ENCODE assay signal across 31 cellular contexts in the genomic region with DNA sequence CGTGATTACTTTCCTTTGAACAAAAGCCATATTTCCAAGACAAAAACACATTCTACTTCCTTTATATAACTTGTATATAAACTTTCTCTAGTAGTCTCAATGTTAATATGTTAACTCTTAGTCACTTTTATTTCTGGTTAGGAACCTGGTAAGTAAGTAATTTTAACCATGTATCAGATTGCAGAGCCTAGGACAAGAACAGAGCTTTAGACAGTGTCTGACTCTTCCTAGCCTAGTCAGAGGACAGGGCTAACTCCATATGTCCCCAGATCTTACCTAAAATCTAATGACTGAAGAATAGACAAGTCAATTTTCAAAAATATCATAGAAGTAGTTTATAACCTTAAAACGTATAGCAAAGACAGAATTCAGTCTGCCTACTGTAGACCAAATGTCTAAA. TPM values are rescaled to one million over a fixed set of nuclear protein-coding genes. Genes with fewer than 3 reads are reported as not detected.
"Had no signal": no experiment of that assay in that cellular context is flagged by ENCODE, and none has a peak within 500 bp of the region (broad histone marks: within the 10 kb centered on the region; RNA-seq: fewer than 3 reads in every experiment).

No MANE protein-coding gene starts in this region.

- H3K27ac ChIP-seq: ascending aorta, brain microvascular endothelial cell, coronary artery, dorsolateral prefrontal cortex had no signal

- H3K9me3 Mint-ChIP-seq: activated CD4-positive, alpha-beta memory T cell treated with anti-CD3 and anti-CD28 coated beads for 36 hours; activated naive CD4-positive, alpha-beta T cell treated with anti-CD3 and anti-CD28 coated beads, Interleukin-2, amount 10 ng/mL, durations not matched to agents 7 days and 5 days; activated naive CD4-positive, alpha-beta T cell treated with anti-CD3 and anti-CD28 coated beads, Interleukin-2, amount 50 U/mL, for 72 hours; activated naive CD8-positive, alpha-beta T cell treated with anti-CD3 and anti-CD28 coated beads, Interleukin-2, amount 10 ng/mL, durations not matched to agents 7 days and 5 days; activated T-helper 1 cell treated with anti-CD3 and anti-CD28 coated beads, Interleukin-12 subunit alpha, Interleukin-12 subunit beta, Interleukin-2, Interleukin-4 antibody, amounts not matched to agents 30 ng/mL and 10 ng/mL and 1 ng/mL, durations not matched to agents 14 hours and 24 hours and 36 hours; activated T-helper 2 cell treated with anti-CD3 and anti-CD28 coated beads, Interferon-gamma antibody, Interleukin-2, Interleukin-4, amounts not matched to agents 10 μg/mL and 5 μg/mL and 100 μg/mL, durations not matched to agents 14 hours and 24 hours and 36 hours; central memory CD8-positive, alpha-beta T cell; dendritic cell treated with granulocyte-macrophage colony-stimulating factor and Interleukin-4, amounts not matched to agents 40 ng/mL and 50 ng/mL, for 4 days; endodermal cell had no signal

- H3K27me3 ChIP-seq: ascending aorta, brain microvascular endothelial cell, dorsolateral prefrontal cortex had no signal

- H3K4me3 ChIP-seq: ascending aorta, coronary artery, dorsolateral prefrontal cortex had no signal

- H3K4me3 Mint-ChIP-seq: activated CD4-positive, alpha-beta memory T cell treated with anti-CD3 and anti-CD28 coated beads for 36 hours; activated CD4-positive, alpha-beta T cell treated with anti-CD3 and anti-CD28 coated beads for 36 hours; activated CD4-positive, alpha-beta T cell treated with anti-CD3 and anti-CD28 coated beads, Interleukin-2, amount 10 ng/mL, durations not matched to agents 24 days and 14 days; activated CD8-positive, alpha-beta memory T cell treated with anti-CD3 and anti-CD28 coated beads, Interleukin-2, amount 10 ng/mL, durations not matched to agents 7 days and 5 days; activated CD8-positive, alpha-beta T cell treated with anti-CD3 and anti-CD28 coated beads, Interleukin-2, amount 10 ng/mL, durations not matched to agents 7 days and 5 days; activated naive CD4-positive, alpha-beta T cell treated with anti-CD3 and anti-CD28 coated beads, Interleukin-2, amount 10 ng/mL, durations not matched to agents 7 days and 5 days; activated naive CD8-positive, alpha-beta T cell treated with anti-CD3 and anti-CD28 coated beads, Interleukin-2, amount 10 ng/mL, durations not matched to agents 7 days and 5 days; activated T-helper 1 cell treated with anti-CD3 and anti-CD28 coated beads, Interleukin-12 subunit alpha, Interleukin-12 subunit beta, Interleukin-2, Interleukin-4 antibody, amounts not matched to agents 30 ng/mL and 10 ng/mL and 1 ng/mL, durations not matched to agents 14 hours and 24 hours and 36 hours; central memory CD8-positive, alpha-beta T cell; dendritic cell treated with granulocyte-macrophage colony-stimulating factor and Interleukin-4, amounts not matched to agents 40 ng/mL and 50 ng/mL, for 4 days; endodermal cell had no signal

- H3K27me3 Mint-ChIP-seq: activated CD4-positive, alpha-beta memory T cell treated with anti-CD3 and anti-CD28 coated beads for 36 hours; activated CD4-positive, alpha-beta T cell treated with anti-CD3 and anti-CD28 coated beads for 36 hours; activated CD4-positive, alpha-beta T cell treated with anti-CD3 and anti-CD28 coated beads, Interleukin-2, amount 10 ng/mL, durations not matched to agents 24 days and 14 days; activated CD8-positive, alpha-beta memory T cell treated with anti-CD3 and anti-CD28 coated beads, Interleukin-2, amount 10 ng/mL, durations not matched to agents 7 days and 5 days; activated naive CD4-positive, alpha-beta T cell treated with anti-CD3 and anti-CD28 coated beads, Interleukin-2, amount 10 ng/mL, durations not matched to agents 7 days and 5 days; activated naive CD8-positive, alpha-beta T cell treated with anti-CD3 and anti-CD28 coated beads, Interleukin-2, amount 10 ng/mL, durations not matched to agents 7 days and 5 days; central memory CD8-positive, alpha-beta T cell; dendritic cell treated with granulocyte-macrophage colony-stimulating factor and Interleukin-4, amounts not matched to agents 40 ng/mL and 50 ng/mL, for 4 days had no signal

- ATAC-seq: activated CD4-positive, alpha-beta T cell treated with anti-CD3 and anti-CD28 coated beads for 36 hours; activated CD8-positive, alpha-beta memory T cell treated with anti-CD3 and anti-CD28 coated beads, Interleukin-2, amount 10 ng/mL, durations not matched to agents 7 days and 5 days; activated CD8-positive, alpha-beta T cell treated with anti-CD3 and anti-CD28 coated beads, Interleukin-2, amount 10 ng/mL, durations not matched to agents 7 days and 5 days; activated naive CD4-positive, alpha-beta T cell treated with anti-CD3 and anti-CD28 coated beads, Interleukin-2, amount 50 U/mL, for 72 hours; esophagus mucosa had no signal

- H3K9me3 ChIP-seq: ascending aorta had no signal

- H3K27ac Mint-ChIP-seq: activated CD4-positive, alpha-beta memory T cell treated with anti-CD3 and anti-CD28 coated beads for 36 hours; activated CD4-positive, alpha-beta T cell treated with anti-CD3 and anti-CD28 coated beads for 36 hours; activated CD4-positive, alpha-beta T cell treated with anti-CD3 and anti-CD28 coated beads, Interleukin-2, amount 10 ng/mL, durations not matched to agents 24 days and 14 days; activated CD8-positive, alpha-beta memory T cell treated with anti-CD3 and anti-CD28 coated beads, Interleukin-2, amount 10 ng/mL, durations not matched to agents 7 days and 5 days; activated CD8-positive, alpha-beta T cell treated with anti-CD3 and anti-CD28 coated beads, Interleukin-2, amount 10 ng/mL, durations not matched to agents 7 days and 5 days; activated naive CD4-positive, alpha-beta T cell treated with anti-CD3 and anti-CD28 coated beads, Interleukin-2, amount 10 ng/mL, durations not matched to agents 7 days and 5 days; activated naive CD4-positive, alpha-beta T cell treated with anti-CD3 and anti-CD28 coated beads, Interleukin-2, amount 50 U/mL, for 72 hours; activated naive CD8-positive, alpha-beta T cell treated with anti-CD3 and anti-CD28 coated beads, Interleukin-2, amount 10 ng/mL, durations not matched to agents 7 days and 5 days; activated T-helper 1 cell treated with anti-CD3 and anti-CD28 coated beads, Interleukin-12 subunit alpha, Interleukin-12 subunit beta, Interleukin-2, Interleukin-4 antibody, amounts not matched to agents 30 ng/mL and 10 ng/mL and 1 ng/mL, durations not matched to agents 14 hours and 24 hours and 36 hours; activated T-helper 2 cell treated with anti-CD3 and anti-CD28 coated beads, Interferon-gamma antibody, Interleukin-2, Interleukin-4, amounts not matched to agents 10 μg/mL and 5 μg/mL and 100 μg/mL, durations not matched to agents 14 hours and 24 hours and 36 hours; dendritic cell treated with granulocyte-macrophage colony-stimulating factor and Interleukin-4, amounts not matched to agents 40 ng/mL and 50 ng/mL, for 4 days; endodermal cell had no signal

- H3K4me1 Mint-ChIP-seq: activated CD4-positive, alpha-beta T cell treated with anti-CD3 and anti-CD28 coated beads for 36 hours; central memory CD8-positive, alpha-beta T cell had no signal

- H3K36me3 ChIP-seq: ascending aorta, brain microvascular endothelial cell had no signal

- DNase-seq: activated CD4-positive, alpha-beta memory T cell treated with anti-CD3 and anti-CD28 coated beads for 36 hours; activated CD4-positive, alpha-beta T cell treated with anti-CD3 and anti-CD28 coated beads for 36 hours; activated CD4-positive, alpha-beta T cell treated with anti-CD3 and anti-CD28 coated beads, Interleukin-2, amount 10 ng/mL, durations not matched to agents 24 days and 14 days; activated CD4-positive, CD25-positive, alpha-beta regulatory T cell; activated CD4-positive, CD25-positive, alpha-beta regulatory T cell treated with anti-CD3 and anti-CD28 coated beads, Interleukin-2, amount 50 U/mL, for 72 hours; activated CD8-positive, alpha-beta memory T cell treated with anti-CD3 and anti-CD28 coated beads, Interleukin-2, amount 10 ng/mL, durations not matched to agents 7 days and 5 days; activated CD8-positive, alpha-beta memory T cell treated with anti-CD3 and anti-CD28 coated beads, Interleukin-2, amount 50 U/mL, for 4 hours; activated CD8-positive, alpha-beta T cell treated with anti-CD3 and anti-CD28 coated beads, Interleukin-2, amount 10 ng/mL, durations not matched to agents 7 days and 5 days; activated gamma-delta T cell; activated naive CD4-positive, alpha-beta T cell; activated naive CD4-positive, alpha-beta T cell treated with anti-CD3 and anti-CD28 coated beads, Interleukin-2, amount 10 ng/mL, durations not matched to agents 7 days and 5 days; activated naive CD8-positive, alpha-beta T cell treated with anti-CD3 and anti-CD28 coated beads, Interleukin-2, amount 10 ng/mL, durations not matched to agents 7 days and 5 days; activated T-cell treated with anti-CD3 and anti-CD28 coated beads, Interleukin-2, amount 50 U/mL, for 1 hour; activated T-cell treated with anti-CD3 and anti-CD28 coated beads, Interleukin-2, amount 50 U/mL, for 48 hours; brain microvascular endothelial cell; dorsolateral prefrontal cortex; effector memory CD4-positive, alpha-beta T cell; endodermal cell; foreskin fibroblast; head of caudate nucleus; T-helper 2 cell had no signal

- FAIRE-seq: bronchial epithelial cell, frontal cortex had no signal

- H3K36me3 Mint-ChIP-seq: activated CD4-positive, alpha-beta memory T cell treated with anti-CD3 and anti-CD28 coated beads for 36 hours; activated naive CD4-positive, alpha-beta T cell treated with anti-CD3 and anti-CD28 coated beads, Interleukin-2, amount 50 U/mL, for 72 hours had no signal

- H3K4me1 ChIP-seq: ascending aorta had no signal

RNA-seq across cellular contexts. Expression of gene LEKR1, which starts 8.3 kb away (rescaled TPM):
- total RNA-seq: ascending aorta had no signal
